In genomic region chr1:39840507-39840906, GRCh38 we compare ENCODE assay signal across 32 cellular contexts. TPM values are rescaled to one million over a fixed set of nuclear protein-coding genes. Genes with fewer than 3 reads are reported as not detected.
"Had no signal": no experiment of that assay in that cellular context is flagged by ENCODE, and none has a peak within 500 bp of the region (broad histone marks: within the 10 kb centered on the region; RNA-seq: fewer than 3 reads in every experiment).

No MANE protein-coding gene starts in this region.

- H3K9me3 Mint-ChIP-seq: activated CD4-positive, alpha-beta memory T cell treated with anti-CD3 and anti-CD28 coated beads, Interleukin-2, amount 10 ng/mL, durations not matched to agents 7 days and 5 days; activated CD4-positive, alpha-beta T cell treated with anti-CD3 and anti-CD28 coated beads, Interleukin-2, amount 10 ng/mL, durations not matched to agents 7 days and 5 days; activated naive CD4-positive, alpha-beta T cell treated with anti-CD3 and anti-CD28 coated beads, Interleukin-2, amount 10 ng/mL, durations not matched to agents 7 days and 5 days; activated naive CD8-positive, alpha-beta T cell treated with anti-CD3 and anti-CD28 coated beads for 36 hours; activated naive CD8-positive, alpha-beta T cell treated with anti-CD3 and anti-CD28 coated beads, Interleukin-2, amount 50 U/mL, for 24 hours; activated T-cell treated with anti-CD3 and anti-CD28 coated beads, Interleukin-2, amount 50 U/mL, for 24 hours; activated T-cell treated with anti-CD3 and anti-CD28 coated beads, Interleukin-2, amount 50 U/mL, for 72 hours; effector memory CD8-positive, alpha-beta T cell; WTC11 had no signal

- H3K4me1 Mint-ChIP-seq: WTC11 had no signal

- DNase-seq: activated CD4-positive, alpha-beta memory T cell treated with anti-CD3 and anti-CD28 coated beads, Interleukin-2, amount 10 ng/mL, durations not matched to agents 7 days and 5 days; activated CD4-positive, alpha-beta T cell treated with anti-CD3 and anti-CD28 coated beads for 1 hour; activated CD4-positive, alpha-beta T cell treated with anti-CD3 and anti-CD28 coated beads for 4 hours; activated CD4-positive, alpha-beta T cell treated with anti-CD3 and anti-CD28 coated beads, Interleukin-2, amount 10 ng/mL, durations not matched to agents 7 days and 5 days; activated CD4-positive, alpha-beta T cell treated with anti-CD3 and anti-CD28 coated beads, Interleukin-2, amount 50 U/mL, for 4 hours; activated CD8-positive, alpha-beta memory T cell treated with anti-CD3 and anti-CD28 coated beads, Interleukin-2, amount 50 U/mL, for 48 hours; activated gamma-delta T cell; activated naive CD4-positive, alpha-beta T cell; activated naive CD4-positive, alpha-beta T cell treated with anti-CD3 and anti-CD28 coated beads, Interleukin-2, amount 10 ng/mL, durations not matched to agents 7 days and 5 days; activated naive CD8-positive, alpha-beta T cell treated with anti-CD3 and anti-CD28 coated beads for 36 hours; activated naive CD8-positive, alpha-beta T cell treated with anti-CD3 and anti-CD28 coated beads, Interleukin-2, amount 50 U/mL, for 24 hours; activated T-cell treated with anti-CD3 and anti-CD28 coated beads for 4 hours; activated T-cell treated with anti-CD3 and anti-CD28 coated beads, Interleukin-2, amount 50 U/mL, for 24 hours; activated T-cell treated with anti-CD3 and anti-CD28 coated beads, Interleukin-2, amount 50 U/mL, for 72 hours; adrenal gland; amygdala; aorta; body of pancreas; caudate nucleus; cortex of kidney; dermis blood vessel endothelial cell; effector CD4-positive, alpha-beta T cell; effector memory CD8-positive, alpha-beta T cell; foreskin fibroblast; head of caudate nucleus; hippocampal formation; T-helper 2 cell had no signal

- H3K9me3 ChIP-seq: adrenal gland, body of pancreas had no signal

- H3K4me3 ChIP-seq: adrenal gland, body of pancreas had no signal

- H3K27ac ChIP-seq: adrenal gland, body of pancreas, epithelial cell of prostate had no signal

- ATAC-seq: activated naive CD8-positive, alpha-beta T cell treated with anti-CD3 and anti-CD28 coated beads, Interleukin-2, amount 50 U/mL, for 24 hours; activated T-cell treated with anti-CD3 and anti-CD28 coated beads, Interleukin-2, amount 50 U/mL, for 72 hours; body of pancreas; effector memory CD8-positive, alpha-beta T cell; WTC11 had no signal

- H3K4me3 Mint-ChIP-seq: activated CD4-positive, alpha-beta memory T cell treated with anti-CD3 and anti-CD28 coated beads, Interleukin-2, amount 10 ng/mL, durations not matched to agents 7 days and 5 days; activated CD4-positive, alpha-beta T cell treated with anti-CD3 and anti-CD28 coated beads, Interleukin-2, amount 10 ng/mL, durations not matched to agents 7 days and 5 days; activated naive CD4-positive, alpha-beta T cell treated with anti-CD3 and anti-CD28 coated beads, Interleukin-2, amount 10 ng/mL, durations not matched to agents 7 days and 5 days; activated naive CD8-positive, alpha-beta T cell treated with anti-CD3 and anti-CD28 coated beads for 36 hours; activated naive CD8-positive, alpha-beta T cell treated with anti-CD3 and anti-CD28 coated beads, Interleukin-2, amount 50 U/mL, for 24 hours; activated T-cell treated with anti-CD3 and anti-CD28 coated beads, Interleukin-2, amount 50 U/mL, for 24 hours; activated T-cell treated with anti-CD3 and anti-CD28 coated beads, Interleukin-2, amount 50 U/mL, for 72 hours; effector memory CD8-positive, alpha-beta T cell; WTC11 had no signal

- H3K27me3 Mint-ChIP-seq: activated CD4-positive, alpha-beta memory T cell treated with anti-CD3 and anti-CD28 coated beads, Interleukin-2, amount 10 ng/mL, durations not matched to agents 7 days and 5 days; activated CD4-positive, alpha-beta T cell treated with anti-CD3 and anti-CD28 coated beads, Interleukin-2, amount 10 ng/mL, durations not matched to agents 7 days and 5 days; activated naive CD4-positive, alpha-beta T cell treated with anti-CD3 and anti-CD28 coated beads, Interleukin-2, amount 10 ng/mL, durations not matched to agents 7 days and 5 days; activated naive CD8-positive, alpha-beta T cell treated with anti-CD3 and anti-CD28 coated beads for 36 hours; activated naive CD8-positive, alpha-beta T cell treated with anti-CD3 and anti-CD28 coated beads, Interleukin-2, amount 50 U/mL, for 24 hours; activated T-cell treated with anti-CD3 and anti-CD28 coated beads, Interleukin-2, amount 50 U/mL, for 24 hours; effector memory CD8-positive, alpha-beta T cell had no signal

- H3K27ac Mint-ChIP-seq: activated CD4-positive, alpha-beta memory T cell treated with anti-CD3 and anti-CD28 coated beads, Interleukin-2, amount 10 ng/mL, durations not matched to agents 7 days and 5 days; activated CD4-positive, alpha-beta T cell treated with anti-CD3 and anti-CD28 coated beads, Interleukin-2, amount 10 ng/mL, durations not matched to agents 7 days and 5 days; activated naive CD4-positive, alpha-beta T cell treated with anti-CD3 and anti-CD28 coated beads, Interleukin-2, amount 10 ng/mL, durations not matched to agents 7 days and 5 days; activated naive CD8-positive, alpha-beta T cell treated with anti-CD3 and anti-CD28 coated beads for 36 hours; activated naive CD8-positive, alpha-beta T cell treated with anti-CD3 and anti-CD28 coated beads, Interleukin-2, amount 50 U/mL, for 24 hours; activated T-cell treated with anti-CD3 and anti-CD28 coated beads, Interleukin-2, amount 50 U/mL, for 24 hours; activated T-cell treated with anti-CD3 and anti-CD28 coated beads, Interleukin-2, amount 50 U/mL, for 72 hours; WTC11 had no signal

- H3K27me3 ChIP-seq: adrenal gland, body of pancreas had no signal

- FAIRE-seq: colon, frontal cortex had no signal

RNA-seq across cellular contexts. Expression of gene BMP8B, which starts 51.8 kb away (rescaled TPM):
- total RNA-seq: glomerular endothelial cell had no signal
